Comparison of ENCODE assay signal across 27 cellular contexts in genomic region chr17:83151056-83151441, GRCh38.
DNase-seq lines count a peak whose midpoint lies in the region; ATAC-seq, FAIRE-seq and TF ChIP-seq lines count a peak whose summit lies in the region.
"Had no signal": no experiment of that assay in that cellular context is flagged by ENCODE, and none has a peak within 500 bp of the region (broad histone marks: within the 10 kb centered on the region; RNA-seq: fewer than 3 reads in every experiment).

No MANE protein-coding gene starts in this region.

- H4K8ac ChIP-seq in H9 (replicated peaks; ENCODE audit: insufficient read length, low read depth, low read length): no peak overlapping the region

- intact Hi-C loops in spleen (cut with DNase I; ENCODE audit: low total_unique reads) (no loop called here), A673 (cut with micrococcal nuclease; ENCODE audit: unreplicated experiment) (no loop called here)

- no peaks in the 10 kb centered on the region for H4K20me1 ChIP-seq in H9 (ENCODE audit: control insufficient read depth, insufficient read depth, insufficient read length)
- H4K20me1 ChIP-seq in astrocyte (ENCODE audit: insufficient read depth, low read length): no peaks in the 10 kb centered on the region

- H3K23me2 ChIP-seq in H9 (ENCODE audit: insufficient read length, low read depth, low read length, poor library complexity, severe bottlenecking): no peaks in the 10 kb centered on the region

- H3K36me3 ChIP-seq in astrocyte (ENCODE audit: insufficient read depth, low read length): no peaks in the 10 kb centered on the region
- no peaks in the 10 kb centered on the region for H3K36me3 ChIP-seq in spleen
- no peaks in the 10 kb centered on the region for H3K36me3 ChIP-seq in A673 (ENCODE audit: insufficient read depth, low read length, poor library complexity, severe bottlenecking)
- H3K36me3 ChIP-seq: esophagus muscularis mucosa, lower lobe of right lung, neutrophil had no signal

- H3K4me1 Mint-ChIP-seq in H9 (peaks cover 17 to 21% of the 10 kb centered on the region in 2 experiments), astrocyte (ENCODE audit: low read depth, unreplicated experiment) (peaks cover 14% of the 10 kb centered on the region), nephron (peaks cover 34% of the 10 kb centered on the region)

- FAIRE-seq in astrocyte (lab: Jason Lieb, UNC): no peak
- FAIRE-seq: GM12891 had no signal

- WGBS in H9 (ENCODE audit: extremely low coverage, insufficient read length, low lambda C conversion rate): no CpG with 5 or more reads among the region's 16 CpGs
- WGBS in spleen, 5 donors: 87 to 96% (median 91%) methylated on average over 16 of the region's 16 CpGs

- no peak overlapping the region for H3K4ac ChIP-seq in H9 (ENCODE audit: low read depth, low read length)

- H3K79me2 ChIP-seq in H9 (ENCODE audit: insufficient read depth, low read length) (no peaks in the 10 kb centered on the region), astrocyte (ENCODE audit: insufficient read depth, low read length) (no peaks in the 10 kb centered on the region)

- TF ChIP-seq CTCF in H9 (conservative IDR thresholded peaks at IDR 0.05): no peak
- TF ChIP-seq CTCF in astrocyte (IDR thresholded peaks at IDR 0.05; ENCODE audit: insufficient read depth, low read depth, low read length): no peak
- TF ChIP-seq CTCF in nephron (IDR thresholded peaks at IDR 0.05; ENCODE audit: unreplicated experiment in 3 of 3): no peak
- no peak for TF ChIP-seq CTCF in spleen (IDR thresholded peaks at IDR 0.05 in 8 of 11, conservative IDR thresholded peaks at IDR 0.05 in 3 of 11)
- no peak for TF ChIP-seq CTCF in A673 (conservative IDR thresholded peaks at IDR 0.05; ENCODE audit: low read depth, low read length)

- no peaks in the 10 kb centered on the region for H3K27me3 ChIP-seq in H9 (ENCODE audit: insufficient read depth, low read length)
- H3K27me3 ChIP-seq in astrocyte (ENCODE audit: insufficient read depth, low read length): peaks cover 5% of the 10 kb centered on the region
- peaks cover 0 to 3% (median 0%) of the 10 kb centered on the region in 7 donors for H3K27me3 ChIP-seq in spleen (replicated peaks in 1 of 7)
- no peaks in the 10 kb centered on the region for H3K27me3 ChIP-seq in A673 (replicated peaks; ENCODE audit: insufficient read depth, low read depth, low read length, poor library complexity)

- ATAC-seq in GM21360 (IDR thresholded peaks at IDR 0.05; ENCODE audit: unreplicated experiment): no peak
- ATAC-seq: activated naive CD4-positive, alpha-beta T cell treated with anti-CD3 and anti-CD28 coated beads, Interleukin-2, amount 50 U/mL, for 72 hours; lower lobe of right lung; stimulated activated memory B cell treated with anti-CD40 and anti-IgM and Interleukin-4, amounts not matched to agents 10 μg/mL and 1 μg/mL and 100 μg/mL, for 72 hours had no signal

- no peaks in the 10 kb centered on the region for H3K79me1 ChIP-seq in H9 (ENCODE audit: insufficient read depth, low read depth, low read length, poor library complexity, severe bottlenecking)

- H3K9ac ChIP-seq in H9 (ENCODE audit: extremely low read depth, insufficient read length, low read length) (no peak overlapping the region), astrocyte (ENCODE audit: low read length) (peak overlapping the region; percentile 29)

- H3K4me3 Mint-ChIP-seq in H9 (no peak overlapping the region), astrocyte (ENCODE audit: unreplicated experiment) (peak overlapping the region; percentile 67), nephron (peak overlapping the region in 1 of 3 experiments; percentile 4)
- H3K4me3 Mint-ChIP-seq: activated B cell treated with CpG ODN at 0.5 μM for 24 hours; CD4-positive, CD25-positive, alpha-beta regulatory T cell; stimulated activated memory B cell treated with anti-CD40 and anti-IgM and Interleukin-4, amounts not matched to agents 10 μg/mL and 1 μg/mL and 100 μg/mL, for 72 hours had no signal

- H2BK20ac ChIP-seq in H9 (ENCODE audit: low read depth, low read length, poor library complexity, severe bottlenecking): no peak overlapping the region

- H3K56ac ChIP-seq in H9 (ENCODE audit: insufficient read length, low read depth, low read length): no peak overlapping the region

- H2AFZ ChIP-seq in H9 (ENCODE audit: low read length) (no peak overlapping the region), astrocyte (ENCODE audit: low read depth, low read length) (peak overlapping the region; percentile 65)
- H2AFZ ChIP-seq: PC-9 had no signal

- H3K27ac ChIP-seq in H9 (ENCODE audit: insufficient read length, low read depth, low read length) (no peak overlapping the region), astrocyte (ENCODE audit: low read depth, low read length) (no peak overlapping the region), spleen (no peak overlapping the region), A673 (ENCODE audit: low read depth, low read length, poor library complexity, severe bottlenecking) (no peak overlapping the region)
- H3K27ac ChIP-seq: lower lobe of right lung, neutrophil, PC-9 had no signal

- TF ChIP-seq POLR2A in spleen (IDR thresholded peaks at IDR 0.05): no peak

- peaks cover 0 to 10% of the 10 kb centered on the region in 2 experiments; a peak in 3 of 5 replicates for H3K9me3 Mint-ChIP-seq in H9
- H3K9me3 Mint-ChIP-seq in astrocyte (ENCODE audit: unreplicated experiment): peaks cover 4% of the 10 kb centered on the region
- peaks cover 5% of the 10 kb centered on the region for H3K9me3 Mint-ChIP-seq in nephron
- H3K9me3 Mint-ChIP-seq: activated B cell treated with CpG ODN at 0.5 μM for 24 hours; activated naive CD4-positive, alpha-beta T cell treated with anti-CD3 and anti-CD28 coated beads, Interleukin-2, amount 50 U/mL, for 72 hours; CD4-positive, CD25-positive, alpha-beta regulatory T cell; stimulated activated memory B cell treated with anti-CD40 and anti-IgM and Interleukin-4, amounts not matched to agents 10 μg/mL and 1 μg/mL and 100 μg/mL, for 72 hours had no signal

- no peak overlapping the region for H4K91ac ChIP-seq in H9 (ENCODE audit: insufficient read length, low read depth, low read length)

- H3K36me3 Mint-ChIP-seq in H9 (ENCODE audit: insufficient read depth in 1 of 3, low read depth in 3 of 3) (no peaks in the 10 kb centered on the region; a peak in 1 of 7 replicates), astrocyte (ENCODE audit: low read depth, unreplicated experiment) (peaks cover 2% of the 10 kb centered on the region), nephron (ENCODE audit: low read depth) (no peaks in the 10 kb centered on the region)
- H3K36me3 Mint-ChIP-seq: activated naive CD4-positive, alpha-beta T cell treated with anti-CD3 and anti-CD28 coated beads, Interleukin-2, amount 50 U/mL, for 72 hours; CD4-positive, CD25-positive, alpha-beta regulatory T cell; stimulated activated memory B cell treated with anti-CD40 and anti-IgM and Interleukin-4, amounts not matched to agents 10 μg/mL and 1 μg/mL and 100 μg/mL, for 72 hours had no signal

- H3K27me3 Mint-ChIP-seq in H9 (ENCODE audit: low read depth) (peaks cover 2% of the 10 kb centered on the region), astrocyte (ENCODE audit: low read depth, unreplicated experiment) (peaks cover 34% of the 10 kb centered on the region), nephron (ENCODE audit: low read depth) (peaks cover 29% of the 10 kb centered on the region)

- H2BK12ac ChIP-seq in H9 (ENCODE audit: insufficient read length, low read depth, low read length): no peak overlapping the region

- H4K5ac ChIP-seq in H9 (ENCODE audit: insufficient read length, low read depth, low read length): no peak overlapping the region

- H3K18ac ChIP-seq in H9 (ENCODE audit: insufficient read length, low read depth, low read length): no peak overlapping the region

- H2BK120ac ChIP-seq in H9 (ENCODE audit: low read depth, low read length, poor library complexity, severe bottlenecking): no peak overlapping the region

- H3K4me1 ChIP-seq in H9 (ENCODE audit: insufficient read depth, low read length) (0 out of 2 replicates have a peak, but pooled peaks cover 1% of the 10 kb centered on the region), astrocyte (ENCODE audit: insufficient read depth, low read length) (peaks cover 15% of the 10 kb centered on the region), spleen (peaks cover 0 to 44% (median 19%) of the 10 kb centered on the region in 6 donors), A673 (ENCODE audit: insufficient read depth, low read length, poor library complexity, severe bottlenecking) (no peaks in the 10 kb centered on the region)

- H2BK15ac ChIP-seq in H9 (ENCODE audit: low read depth, low read length): no peak overlapping the region

- H3T11ph ChIP-seq in H9 (ENCODE audit: low read length): no peak overlapping the region

- H3K23ac ChIP-seq in H9 (ENCODE audit: insufficient read length, low read depth, low read length): no peak overlapping the region

- CTCF ChIA-PET in A673 (lab: Charles Lee): no interaction called here

- H3K9me3 ChIP-seq in H9 (ENCODE audit: control insufficient read depth, low read depth, low read length) (no peaks in the 10 kb centered on the region), astrocyte (ENCODE audit: insufficient read depth, low read depth, low read length) (no peaks in the 10 kb centered on the region), spleen (no peaks in the 10 kb centered on the region), A673 (ENCODE audit: low read depth, low read length, poor library complexity, severe bottlenecking) (no peaks in the 10 kb centered on the region)
- H3K9me3 ChIP-seq: esophagus muscularis mucosa, lower lobe of right lung, neutrophil had no signal

- DNase-seq in H9: no peak
- no peak for DNase-seq in astrocyte (ENCODE audit: low read depth)
- peak; percentile 23 for DNase-seq in spleen
- DNase-seq in A673 (ENCODE audit: low spot score): no peak
- no peak for DNase-seq in NCI-H2196 treated with DMSO at 0.1 percent for 48 hours (lab: John Stamatoyannopoulos, UW; ENCODE audit: unreplicated experiment)
- DNase-seq: activated B cell treated with CpG ODN at 0.5 μM for 24 hours; activated CD4-positive, alpha-beta T cell treated with anti-CD3 and anti-CD28 coated beads, Interleukin-2, amount 50 U/mL, for 4 hours; CD4-positive, CD25-positive, alpha-beta regulatory T cell; cortex of kidney; DMS 273 treated with DMSO at 0.1 percent for 48 hours; lower lobe of right lung; NCI-H1048; NCI-H187; NCI-H2171 treated with DMSO at 0.1 percent for 48 hours; NCI-H524 treated with DMSO at 0.1 percent for 48 hours; PC-9; Right ventricle myocardium superior; stimulated activated CD4-positive, alpha-beta T cell treated with anti-CD3 and anti-CD28 coated beads, Interleukin-4, amount 100 ng/mL, for 24 hours; substantia nigra; T1000 had no signal

- H3K14ac ChIP-seq in H9 (ENCODE audit: insufficient read depth, low read length): peak overlapping the region; percentile 28; the same call in 1 of the 2 replicates

- BruUV-seq in A673 (replicated peaks; lab: Mats Ljungman, UMichigan): no TSS peak

- H3K4me3 ChIP-seq in astrocyte (ENCODE audit: insufficient read depth, low read depth, low read length): no peak overlapping the region
- H3K4me3 ChIP-seq in spleen: no peak overlapping the region
- no peak overlapping the region for H3K4me3 ChIP-seq in A673 (ENCODE audit: low read depth, low read length, poor library complexity, severe bottlenecking)
- H3K4me3 ChIP-seq: esophagus muscularis mucosa, lower lobe of right lung, PC-9 had no signal

- H2BK5ac ChIP-seq in H9 (ENCODE audit: insufficient read length, low read length): no peak overlapping the region

- POLR2A ChIA-PET in A673 (lab: Charles Lee; ENCODE audit: low non-redundant PET): no interaction called here

- no peak overlapping the region for H2AK5ac ChIP-seq in H9 (ENCODE audit: insufficient read length, low read length)

- H3K4me2 ChIP-seq in H9 (ENCODE audit: insufficient read depth, insufficient read length, low read length): no peak overlapping the region
- peak overlapping the region; percentile 57 for H3K4me2 ChIP-seq in astrocyte (ENCODE audit: low read length)
- H3K4me2 ChIP-seq: PC-9 had no signal

- H3K27ac Mint-ChIP-seq in H9 (peak overlapping the region in 1 of 3 experiments; percentile 92; a peak in 4 of 7 replicates), astrocyte (ENCODE audit: unreplicated experiment) (peak overlapping the region; percentile 9), nephron (peak overlapping the region; percentile 69 to 82 (median 73))
- H3K27ac Mint-ChIP-seq: activated B cell treated with CpG ODN at 0.5 μM for 24 hours; stimulated activated memory B cell treated with anti-CD40 and anti-IgM and Interleukin-4, amounts not matched to agents 10 μg/mL and 1 μg/mL and 100 μg/mL, for 72 hours had no signal
